In genomic region chr7:75645570-75645969, GRCh38 we compare ENCODE assay signal across 29 cellular contexts.
"Had no signal": no experiment of that assay in that cellular context is flagged by ENCODE, and none has a peak within 500 bp of the region (broad histone marks: within the 10 kb centered on the region; RNA-seq: fewer than 3 reads in every experiment).

No MANE protein-coding gene starts in this region.

- FAIRE-seq: colon, endometrium, endothelial cell of umbilical vein, frontal cortex had no signal

- H2AFZ ChIP-seq: hepatocyte had no signal

- ATAC-seq: effector memory CD8-positive, alpha-beta T cell; esophagus mucosa; foreskin keratinocyte; gastrocnemius medialis; gastroesophageal sphincter; heart left ventricle; heart right ventricle had no signal

- H3K79me2 ChIP-seq: hepatocyte had no signal

- H3K4me3 ChIP-seq: colonic mucosa, coronary artery, dorsolateral prefrontal cortex, esophagus muscularis mucosa, esophagus squamous epithelium, gastrocnemius medialis, gastroesophageal sphincter, heart left ventricle, heart right ventricle, hepatocyte had no signal

- H3K27ac ChIP-seq: colonic mucosa, coronary artery, epithelial cell of prostate, esophagus muscularis mucosa, esophagus squamous epithelium, foreskin keratinocyte, gastrocnemius medialis, gastroesophageal sphincter, heart left ventricle, heart right ventricle, hepatocyte had no signal

- H3K4me1 ChIP-seq: colonic mucosa, foreskin keratinocyte, gastrocnemius medialis had no signal

- H3K36me3 ChIP-seq: colonic mucosa, esophagus squamous epithelium, gastrocnemius medialis, heart right ventricle had no signal

- H3K9me3 ChIP-seq: colonic mucosa, esophagus muscularis mucosa, esophagus squamous epithelium, gastrocnemius medialis, gastroesophageal sphincter had no signal

- H3K27me3 ChIP-seq: colonic mucosa, dorsolateral prefrontal cortex, esophagus muscularis mucosa, esophagus squamous epithelium, foreskin keratinocyte, gastrocnemius medialis, gastroesophageal sphincter, heart left ventricle, heart right ventricle, hepatocyte had no signal

- DNase-seq: colonic mucosa; cortex of kidney; dermis blood vessel endothelial cell; dorsolateral prefrontal cortex; effector CD4-positive, alpha-beta T cell; effector CD8-positive, alpha-beta T cell; effector memory CD4-positive, alpha-beta T cell; effector memory CD8-positive, alpha-beta T cell; endodermal cell; erythroblast; esophagus squamous epithelium; foreskin fibroblast; foreskin keratinocyte; foreskin melanocyte; gastrocnemius medialis; glutamatergic neuron; head of caudate nucleus; heart left ventricle; heart right ventricle had no signal

- H3K4me2 ChIP-seq: hepatocyte had no signal
